ENCODE assay signal across 17 cellular contexts in genomic region chr17:80291260-80291659, GRCh38. TPM values are rescaled to one million over a fixed set of nuclear protein-coding genes. Genes with fewer than 3 reads are reported as not detected.
A peak's percentile ranks its signal among the peaks of the same experiment; 100 is the strongest.
DNase-seq lines count a peak whose midpoint lies in the region; ATAC-seq, FAIRE-seq and TF ChIP-seq lines count a peak whose summit lies in the region.
"Had no signal": no experiment of that assay in that cellular context is flagged by ENCODE, and none has a peak within 500 bp of the region (broad histone marks: within the 10 kb centered on the region; RNA-seq: fewer than 3 reads in every experiment).

No MANE protein-coding gene starts in this region.

- H2AFZ ChIP-seq in HepG2 (ENCODE audit: low read length), result no peak overlapping the region

- H3K36me3 ChIP-seq in left ventricle myocardium inferior (peaks cover 85% of the 10 kb centered on the region), right atrium auricular region (peaks cover 82% of the 10 kb centered on the region), HepG2 (replicated peaks in 1 of 2; ENCODE audit: control insufficient read depth in 1 of 2, insufficient read depth in 2 of 2, low read length in 2 of 2) (peaks cover 39 to 65% of the 10 kb centered on the region in 2 experiments)

- H3K4me3 ChIP-seq in left ventricle myocardium inferior (no peak overlapping the region), right atrium auricular region (no peak overlapping the region), HepG2 (replicated peaks in 1 of 3; ENCODE audit: insufficient read depth in 1 of 3, low read depth in 2 of 3, low read length in 3 of 3) (no peak overlapping the region)
- H3K4me3 ChIP-seq: BLaER1 treated with 17β-estradiol and CSF1 and Interleukin-3, amounts not matched to agents 10 nM and 100 nM had no signal

- POLR2A ChIA-PET in activated CD4-positive, alpha-beta memory T cell treated with anti-CD3 and anti-CD28 coated beads for 36 hours (lab: Charles Lee), result no interaction called here
- POLR2A ChIA-PET in activated CD4-positive, alpha-beta memory T cell treated with anti-CD3 and anti-CD28 coated beads, Interleukin-2, amount 10 ng/mL, durations not matched to agents 7 days and 5 days (lab: Charles Lee), result interaction anchor here (0.6 to 1.5 kb wide), 6 partner anchors 10 to 36 kb away, joined by 3 to 5 read pairs (median 3); no protein-coding TSS in a partner anchor
- POLR2A ChIA-PET in HepG2 (lab: Yijun Ruan, JAX), result no interaction called here

- CTCF ChIA-PET in activated CD4-positive, alpha-beta memory T cell treated with anti-CD3 and anti-CD28 coated beads for 36 hours (lab: Charles Lee), result no interaction called here
- CTCF ChIA-PET in activated CD4-positive, alpha-beta memory T cell treated with anti-CD3 and anti-CD28 coated beads, Interleukin-2, amount 10 ng/mL, durations not matched to agents 7 days and 5 days (lab: Charles Lee), result no interaction called here
- CTCF ChIA-PET in HepG2 (lab: Yijun Ruan, JAX; ENCODE audit: low intra/inter-chr PET ratio, low total read pairs), result no interaction called here

- peak overlapping the region; percentile 56 for H3K27ac Mint-ChIP-seq in activated CD4-positive, alpha-beta memory T cell treated with anti-CD3 and anti-CD28 coated beads for 36 hours
- H3K27ac Mint-ChIP-seq in activated CD4-positive, alpha-beta memory T cell treated with anti-CD3 and anti-CD28 coated beads, Interleukin-2, amount 10 ng/mL, durations not matched to agents 7 days and 5 days, result no peak overlapping the region
- H3K27ac Mint-ChIP-seq: CD4-positive, CD25-positive, alpha-beta regulatory T cell; HFFc6 had no signal

- no TSS peak for BruUV-seq in HepG2 (replicated peaks; lab: Mats Ljungman, UMichigan)

- TF ChIP-seq EP300 in HepG2 (IDR thresholded peaks at IDR 0.05; ENCODE audit: low read depth in 2 of 2, low read length in 2 of 2) (no peak), HepG2 (CRISPR knock-in tag; IDR thresholded peaks at IDR 0.05; ENCODE audit: borderline replicate concordance) (no peak)

- TF ChIP-seq CTCF in left ventricle myocardium inferior (IDR thresholded peaks at IDR 0.05; ENCODE audit: borderline replicate concordance) (no peak), right atrium auricular region (IDR thresholded peaks at IDR 0.05) (no peak), HepG2 (CRISPR knock-in tag; IDR thresholded peaks at IDR 0.05) (no peak)

- FAIRE-seq in HepG2 (lab: Jason Lieb, UNC), result no peak
- FAIRE-seq: GM18507 had no signal

- peaks cover 2% of the 10 kb centered on the region for H3K4me1 Mint-ChIP-seq in activated CD4-positive, alpha-beta memory T cell treated with anti-CD3 and anti-CD28 coated beads for 36 hours (ENCODE audit: low read depth)
- H3K4me1 Mint-ChIP-seq in activated CD4-positive, alpha-beta memory T cell treated with anti-CD3 and anti-CD28 coated beads, Interleukin-2, amount 10 ng/mL, durations not matched to agents 7 days and 5 days, result peaks cover 47% of the 10 kb centered on the region

- no peak for TF ChIP-seq POLR2A in HepG2 (IDR thresholded peaks at IDR 0.05; ENCODE audit: insufficient read depth in 1 of 2, low read depth in 2 of 2, low read length in 2 of 2)

- no peak for DNase-seq in activated CD4-positive, alpha-beta memory T cell treated with anti-CD3 and anti-CD28 coated beads for 36 hours
- DNase-seq in activated CD4-positive, alpha-beta memory T cell treated with anti-CD3 and anti-CD28 coated beads, Interleukin-2, amount 10 ng/mL, durations not matched to agents 7 days and 5 days, result no peak
- peak; percentile 3 for DNase-seq in left ventricle myocardium inferior
- DNase-seq in right atrium auricular region (ENCODE audit: low spot score), result no peak
- no peak for DNase-seq in HepG2 (ENCODE audit: low spot score)
- DNase-seq in foreskin melanocyte, result no peak
- DNase-seq in SIG-M5 treated with dmso at 0.1 percent for 504 hours (lab: John Stamatoyannopoulos, UW; ENCODE audit: unreplicated experiment), result no peak
- DNase-seq: ACHN; Calu3; CD4-positive, CD25-positive, alpha-beta regulatory T cell; DMS 273 treated with DMSO at 0.1 percent for 48 hours; HCEC 1CT; HFFc6 had no signal

- H3K27me3 Mint-ChIP-seq in activated CD4-positive, alpha-beta memory T cell treated with anti-CD3 and anti-CD28 coated beads for 36 hours, result no peaks in the 10 kb centered on the region
- H3K27me3 Mint-ChIP-seq in activated CD4-positive, alpha-beta memory T cell treated with anti-CD3 and anti-CD28 coated beads, Interleukin-2, amount 10 ng/mL, durations not matched to agents 7 days and 5 days, result no peaks in the 10 kb centered on the region
- H3K27me3 Mint-ChIP-seq: CD4-positive, CD25-positive, alpha-beta regulatory T cell had no signal

- H3K9ac ChIP-seq in HepG2 (ENCODE audit: insufficient read depth, low read depth, low read length), result no peak overlapping the region
- H3K9ac ChIP-seq: BLaER1 treated with 17β-estradiol and CSF1 and Interleukin-3, amounts not matched to agents 10 nM and 100 nM had no signal

- H3K4me3 Mint-ChIP-seq in activated CD4-positive, alpha-beta memory T cell treated with anti-CD3 and anti-CD28 coated beads for 36 hours, result no peak overlapping the region
- no peak overlapping the region for H3K4me3 Mint-ChIP-seq in activated CD4-positive, alpha-beta memory T cell treated with anti-CD3 and anti-CD28 coated beads, Interleukin-2, amount 10 ng/mL, durations not matched to agents 7 days and 5 days
- H3K4me3 Mint-ChIP-seq: CD4-positive, CD25-positive, alpha-beta regulatory T cell; HFFc6 had no signal

- intact Hi-C loops in activated CD4-positive, alpha-beta memory T cell treated with anti-CD3 and anti-CD28 coated beads for 36 hours (cut with micrococcal nuclease), result loop anchor here (10.0 kb wide), 1 partner anchor 64 kb away; no protein-coding TSS in a partner anchor
- intact Hi-C loops in left ventricle myocardium inferior (cut with micrococcal nuclease) (no loop called here), HepG2 (cut with micrococcal nuclease; ENCODE audit: unreplicated experiment) (no loop called here)

- H3K9me3 Mint-ChIP-seq in activated CD4-positive, alpha-beta memory T cell treated with anti-CD3 and anti-CD28 coated beads for 36 hours, result no peaks in the 10 kb centered on the region
- no peaks in the 10 kb centered on the region for H3K9me3 Mint-ChIP-seq in activated CD4-positive, alpha-beta memory T cell treated with anti-CD3 and anti-CD28 coated beads, Interleukin-2, amount 10 ng/mL, durations not matched to agents 7 days and 5 days
- H3K9me3 Mint-ChIP-seq: CD4-positive, CD25-positive, alpha-beta regulatory T cell; HFFc6 had no signal

- TF ChIP-seq RAD21 in HepG2 (CRISPR knock-in tag; IDR thresholded peaks at IDR 0.05), result no peak

- H3K4me2 ChIP-seq in HepG2 (ENCODE audit: low read depth, low read length), result no peak overlapping the region
- H3K4me2 ChIP-seq: BLaER1 treated with 17β-estradiol and CSF1 and Interleukin-3, amounts not matched to agents 10 nM and 100 nM had no signal

- in situ Hi-C loops in HepG2 (cut with HindIII; ENCODE audit: extremely low pct_ligation_motif_present, low pct_unique_long_range_greater_than_20kb), result no loop called here

- H3K79me2 ChIP-seq in HepG2 (ENCODE audit: insufficient read depth, low read length), result no peaks in the 10 kb centered on the region

- ATAC-seq in HepG2, result no peak
- ATAC-seq in GM18498 (IDR thresholded peaks at IDR 0.05; ENCODE audit: unreplicated experiment), result no peak

- H4K20me1 ChIP-seq in HepG2 (ENCODE audit: insufficient read depth, low read length), result no peaks in the 10 kb centered on the region

- WGBS in HepG2 (ENCODE audit: low lambda C conversion rate), result 97% methylated on average over 6 of the region's 6 CpGs

- H3K27me3 ChIP-seq in left ventricle myocardium inferior (ENCODE audit: low read depth) (no peaks in the 10 kb centered on the region), right atrium auricular region (no peaks in the 10 kb centered on the region), HepG2 (ENCODE audit: control insufficient read depth in 1 of 2, insufficient read depth in 2 of 2, low read length in 2 of 2) (no peaks in the 10 kb centered on the region)
- H3K27me3 ChIP-seq: BLaER1 treated with 17β-estradiol and CSF1 and Interleukin-3, amounts not matched to agents 10 nM and 100 nM had no signal

- no peak overlapping the region for H3K27ac ChIP-seq in left ventricle myocardium inferior (replicated peaks)
- H3K27ac ChIP-seq in right atrium auricular region, result no peak overlapping the region
- H3K27ac ChIP-seq in HepG2 (ENCODE audit: extremely low read length, insufficient read depth, low read length), result no peak overlapping the region
- H3K27ac ChIP-seq: BLaER1 treated with 17β-estradiol and CSF1 and Interleukin-3, amounts not matched to agents 10 nM and 100 nM; HL-60 had no signal

- no peaks in the 10 kb centered on the region for H3K4me1 ChIP-seq in left ventricle myocardium inferior
- no peaks in the 10 kb centered on the region for H3K4me1 ChIP-seq in right atrium auricular region
- H3K4me1 ChIP-seq in HepG2 (ENCODE audit: insufficient read depth, low read length), result peaks cover 14% of the 10 kb centered on the region

- peaks cover 71% of the 10 kb centered on the region for H3K36me3 Mint-ChIP-seq in activated CD4-positive, alpha-beta memory T cell treated with anti-CD3 and anti-CD28 coated beads for 36 hours
- H3K36me3 Mint-ChIP-seq in activated CD4-positive, alpha-beta memory T cell treated with anti-CD3 and anti-CD28 coated beads, Interleukin-2, amount 10 ng/mL, durations not matched to agents 7 days and 5 days (ENCODE audit: low read depth), result peaks cover 86% of the 10 kb centered on the region

- H3K9me3 ChIP-seq in left ventricle myocardium inferior (replicated peaks) (no peaks in the 10 kb centered on the region), right atrium auricular region (no peaks in the 10 kb centered on the region), HepG2 (ENCODE audit: low read length) (no peaks in the 10 kb centered on the region)
- H3K9me3 ChIP-seq: BLaER1 treated with 17β-estradiol and CSF1 and Interleukin-3, amounts not matched to agents 10 nM and 100 nM had no signal

RNA-seq across cellular contexts. Expression of gene RNF213, which starts 30.6 kb away (rescaled TPM):
- total RNA-seq in activated CD4-positive, alpha-beta memory T cell treated with anti-CD3 and anti-CD28 coated beads for 36 hours, result 100 to 1,000 TPM; 421 to 440 TPM
- 100 to 1,000 TPM; 787 to 849 TPM for total RNA-seq in activated CD4-positive, alpha-beta memory T cell treated with anti-CD3 and anti-CD28 coated beads, Interleukin-2, amount 10 ng/mL, durations not matched to agents 7 days and 5 days
- total RNA-seq in left ventricle myocardium inferior (25.6 TPM), right atrium auricular region (10 to 100 TPM; 27.3 to 36.8 TPM), HepG2 (2016; rRNA removed; fragmentation: Illumina TruSeq; extraction: Trizol) (38.7 and 42.8 TPM in 2 replicates)
- total RNA-seq in HepG2 (2016; cell fraction: cytosol; rRNA removed; fragmentation: Illumina TruSeq; extraction: Trizol; ENCODE audit: low read depth), result 8.0 and 9.3 TPM in 2 replicates
- 36.5 and 38.8 TPM in 2 replicates for total RNA-seq in HepG2 (2016; cell fraction: insoluble cytoplasmic fraction; rRNA removed; fragmentation: Illumina TruSeq; extraction: Trizol)
- total RNA-seq in HepG2 (2016; cell fraction: membrane; rRNA removed; fragmentation: Illumina TruSeq; extraction: Trizol), result 12.8 and 13.4 TPM in 2 replicates
- 57.4 and 57.5 TPM in 2 replicates for total RNA-seq in HepG2 (2016; cell fraction: nucleus; rRNA removed; fragmentation: Illumina TruSeq; extraction: Trizol)
- 38.6 and 44.0 TPM in 2 replicates for polyA plus RNA-seq in HepG2 (2011; rRNA removed)
- 16.4 and 18.9 TPM in 2 replicates for polyA plus RNA-seq in HepG2 (2011; cell fraction: cytosol; rRNA removed)
- 134 and 171 TPM in 2 replicates for polyA plus RNA-seq in HepG2 (2011; cell fraction: nucleus; rRNA removed)
- 28.2 and 46.6 TPM in 2 replicates for polyA plus RNA-seq in HepG2 (2012)
- 1.4 and 2.0 TPM in 2 replicates for polyA plus RNA-seq in HepG2 (2016; cell fraction: cytosol; fragmentation: Illumina TruSeq; extraction: Trizol; ENCODE audit: low read depth)
- polyA plus RNA-seq in HepG2 (2016; cell fraction: insoluble cytoplasmic fraction; fragmentation: Illumina TruSeq; extraction: Trizol; ENCODE audit: low read depth), result 23.5 and 27.4 TPM in 2 replicates
- polyA plus RNA-seq in HepG2 (2016; cell fraction: membrane; fragmentation: Illumina TruSeq; extraction: Trizol; ENCODE audit: low read depth), result 3.4 and 3.7 TPM in 2 replicates
- 77.8 and 79.2 TPM in 2 replicates for polyA plus RNA-seq in HepG2 (2016; cell fraction: nucleus; fragmentation: Illumina TruSeq; extraction: Trizol; ENCODE audit: insufficient read depth, low read depth)
- 133 and 148 TPM in 2 replicates for polyA minus RNA-seq in HepG2 (2011; rRNA and poly(A)+ RNA removed; ENCODE audit: low replicate concordance)
- 36.1 and 37.6 TPM in 2 replicates for polyA minus RNA-seq in HepG2 (2011; cell fraction: cytosol; rRNA and poly(A)+ RNA removed)
- 108 and 132 TPM in 2 replicates for polyA minus RNA-seq in HepG2 (2011; cell fraction: nucleus; rRNA and poly(A)+ RNA removed)

Comparison
In these comparisons a context has a peak if more than half of its experiments do, and no peak if none do; other contexts are left out.
1. RNA of gene RNF213, which starts 30.6 kb away (total RNA-seq): 787 to 849 TPM in activated CD4-positive, alpha-beta memory T cell treated with anti-CD3 and anti-CD28 coated beads, Interleukin-2, amount 10 ng/mL, durations not matched to agents 7 days and 5 days and 421 to 440 TPM in activated CD4-positive, alpha-beta memory T cell treated with anti-CD3 and anti-CD28 coated beads for 36 hours; 8.0 to 57.5 TPM in HepG2, 27.3 to 36.8 TPM in right atrium auricular region and 25.6 TPM in left ventricle myocardium inferior (single experiment); every median in the first group is over 4 times any median in the second.